In genomic region chr4:111268769-111269414, GRCh38 we compare ENCODE assay signal across 13 cellular contexts.
DNase-seq lines count a peak whose midpoint lies in the region; ATAC-seq and TF ChIP-seq lines count a peak whose summit lies in the region.
"Had no signal": no experiment of that assay in that cellular context is flagged by ENCODE, and none has a peak within 500 bp of the region (broad histone marks: within the 10 kb centered on the region; RNA-seq: fewer than 3 reads in every experiment).

No MANE protein-coding gene starts in this region.

- intact Hi-C loops in left colon (cut with DNase I, micrococcal nuclease): no loop called here
- intact Hi-C loops in activated CD4-positive, alpha-beta memory T cell treated with anti-CD3 and anti-CD28 coated beads for 36 hours (cut with micrococcal nuclease): no loop called here

- no peak overlapping the region for H3K4me3 Mint-ChIP-seq in activated CD4-positive, alpha-beta memory T cell treated with anti-CD3 and anti-CD28 coated beads for 36 hours
- H3K4me3 Mint-ChIP-seq: activated naive CD8-positive, alpha-beta T cell treated with anti-CD3 and anti-CD28 coated beads for 36 hours; nephron had no signal

- no peak overlapping the region for H3K27ac Mint-ChIP-seq in activated CD4-positive, alpha-beta memory T cell treated with anti-CD3 and anti-CD28 coated beads for 36 hours
- H3K27ac Mint-ChIP-seq: activated naive CD8-positive, alpha-beta T cell treated with anti-CD3 and anti-CD28 coated beads for 36 hours had no signal

- no peaks in the 10 kb centered on the region for H3K27me3 Mint-ChIP-seq in activated CD4-positive, alpha-beta memory T cell treated with anti-CD3 and anti-CD28 coated beads for 36 hours
- H3K27me3 Mint-ChIP-seq: activated naive CD8-positive, alpha-beta T cell treated with anti-CD3 and anti-CD28 coated beads for 36 hours had no signal

- peak; percentile 21 for ATAC-seq in left colon

- POLR2A ChIA-PET in activated CD4-positive, alpha-beta memory T cell treated with anti-CD3 and anti-CD28 coated beads for 36 hours (lab: Charles Lee): no interaction called here

- TF ChIP-seq CTCF in GM12864 (IDR thresholded peaks at IDR 0.05; ENCODE audit: low read depth, low read length, missing control alignments): no peak

- DNase-seq in GM12864 (ENCODE audit: low read depth): peak; percentile 10
- peak; percentile 19 for DNase-seq in HCEC 1CT
- DNase-seq in M059J (ENCODE audit: low read depth): peak; percentile 81
- no peak for DNase-seq in left colon
- no peak for DNase-seq in activated CD4-positive, alpha-beta memory T cell treated with anti-CD3 and anti-CD28 coated beads for 36 hours
- DNase-seq in NCI-H2029 (lab: John Stamatoyannopoulos, UW): no peak
- DNase-seq in activated effector memory CD4-positive, alpha-beta T cell treated with Interleukin-2 at 50 U/mL for 16 hours: no peak
- DNase-seq in NK-92 treated with Interleukin-12 subunit alpha and Interleukin-12 subunit beta, amount 100 ng/mL, for 24 hours (lab: John Stamatoyannopoulos, UW): no peak
- DNase-seq: activated naive CD8-positive, alpha-beta T cell treated with anti-CD3 and anti-CD28 coated beads for 36 hours; GF-D8; glutamatergic neuron; NCI-H1694 treated with DMSO at 0.1 percent for 48 hours had no signal

- CTCF ChIA-PET in activated CD4-positive, alpha-beta memory T cell treated with anti-CD3 and anti-CD28 coated beads for 36 hours (lab: Charles Lee): no interaction called here

- H3K4me3 ChIP-seq in GM12864 (ENCODE audit: low read depth, low read length): no peak overlapping the region

- no peaks in the 10 kb centered on the region for H3K9me3 Mint-ChIP-seq in activated CD4-positive, alpha-beta memory T cell treated with anti-CD3 and anti-CD28 coated beads for 36 hours
- H3K9me3 Mint-ChIP-seq: activated naive CD8-positive, alpha-beta T cell treated with anti-CD3 and anti-CD28 coated beads for 36 hours; nephron had no signal

- no peaks in the 10 kb centered on the region for H3K4me1 Mint-ChIP-seq in activated CD4-positive, alpha-beta memory T cell treated with anti-CD3 and anti-CD28 coated beads for 36 hours (ENCODE audit: low read depth)
- H3K4me1 Mint-ChIP-seq: activated naive CD8-positive, alpha-beta T cell treated with anti-CD3 and anti-CD28 coated beads for 36 hours had no signal

- no peaks in the 10 kb centered on the region for H3K36me3 Mint-ChIP-seq in activated CD4-positive, alpha-beta memory T cell treated with anti-CD3 and anti-CD28 coated beads for 36 hours
- H3K36me3 Mint-ChIP-seq: activated naive CD8-positive, alpha-beta T cell treated with anti-CD3 and anti-CD28 coated beads for 36 hours had no signal

Comparison
In these comparisons a context has a peak if more than half of its experiments do, and no peak if none do; other contexts are left out.
1. DNase-seq: peak in GM12864 (single experiment), HCEC 1CT (single experiment) and M059J (single experiment); none in left colon (0 of 2), activated CD4-positive, alpha-beta memory T cell treated with anti-CD3 and anti-CD28 coated beads for 36 hours (single experiment), NCI-H2029 (single experiment), activated effector memory CD4-positive, alpha-beta T cell treated with Interleukin-2 at 50 U/mL for 16 hours (single experiment) and NK-92 treated with Interleukin-12 subunit alpha and Interleukin-12 subunit beta, amount 100 ng/mL, for 24 hours (single experiment).